In the genomic region with DNA sequence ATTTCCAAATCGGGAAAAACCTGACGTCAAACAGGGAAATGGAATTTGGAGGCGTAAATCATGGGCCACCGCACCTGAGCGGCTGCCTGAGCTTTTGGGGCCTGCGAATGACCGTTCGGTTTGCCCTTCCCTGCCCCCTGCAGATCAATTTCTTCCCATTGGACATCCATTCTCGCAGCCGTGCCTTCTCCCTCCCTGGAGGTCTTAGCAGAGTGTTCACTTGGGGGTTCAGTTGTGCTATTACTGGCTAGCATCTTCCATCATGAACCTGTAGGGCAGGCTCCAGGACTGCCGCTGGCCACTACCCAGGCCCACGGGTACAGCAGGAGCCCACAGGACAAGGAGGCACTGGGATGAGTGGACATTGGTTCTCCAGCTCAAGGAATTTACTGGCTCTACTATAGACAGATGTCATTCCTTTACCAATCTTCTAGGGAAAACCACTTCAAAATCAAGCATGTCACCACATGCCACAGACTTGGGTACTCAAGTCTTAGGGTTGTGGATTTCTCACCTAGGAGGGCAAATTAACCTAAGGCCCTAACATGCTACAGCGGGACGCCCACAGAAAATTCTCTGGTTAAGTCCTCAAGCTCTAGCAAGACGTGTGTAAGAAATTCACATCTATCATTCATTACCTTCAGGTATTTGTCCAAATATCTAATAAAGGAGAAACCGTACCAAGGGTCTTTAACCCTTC, we compare ENCODE assay signal across 1 cellular context.
TF ChIP-seq lines count a peak whose summit lies in the region.

No MANE protein-coding gene starts in this region.

TF ChIP-seq in IMR-90, 13 proteins besides CTCF, POLR2A, EP300 and RAD21 (continued from another document):
- TF ChIP-seq SMC3 (IDR thresholded peaks at IDR 0.05; ENCODE audit: low read depth, low read length), result no peak
- TF ChIP-seq CHD1 (IDR thresholded peaks at IDR 0.05; ENCODE audit: low read depth, low read length), result no peak
- no peak for TF ChIP-seq BHLHE40 (IDR thresholded peaks at IDR 0.05; ENCODE audit: low read depth, low read length)
- TF ChIP-seq RCOR1 (IDR thresholded peaks at IDR 0.05; ENCODE audit: insufficient replicate concordance, low read length), result no peak
